14 cellular contexts compared by ENCODE assay signal in the genomic region with DNA sequence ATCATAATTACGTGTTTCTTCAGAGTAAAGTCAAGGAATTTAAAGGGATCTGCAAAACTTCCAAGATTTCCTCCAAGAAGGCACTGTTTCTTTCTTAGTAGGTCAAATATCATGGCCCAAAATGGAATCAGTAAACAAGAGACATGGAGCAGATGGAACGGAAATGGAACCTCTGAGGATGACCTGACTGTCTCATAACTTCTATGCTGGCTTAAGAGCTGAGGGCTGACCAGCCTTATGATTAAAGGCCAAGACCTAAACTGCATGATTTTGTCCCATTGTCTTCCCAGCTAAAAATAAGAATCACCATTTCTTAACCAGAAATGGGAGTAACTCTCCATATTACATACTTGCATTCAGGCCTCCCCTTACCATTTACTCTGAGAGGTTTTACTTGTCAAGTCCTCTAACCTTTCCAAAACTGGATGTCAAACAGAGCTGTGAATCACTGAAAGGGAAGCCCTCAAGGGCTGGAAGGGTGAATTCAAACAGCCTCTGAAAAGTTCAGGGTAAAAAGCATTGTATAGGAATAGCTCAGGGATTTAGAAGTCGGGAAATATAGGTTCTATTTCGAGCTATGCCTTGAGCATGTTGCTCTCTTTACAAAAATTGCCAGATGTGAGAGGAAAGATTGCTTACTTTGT.
"Had no signal": no experiment of that assay in that cellular context is flagged by ENCODE, and none has a peak within 500 bp of the region (broad histone marks: within the 10 kb centered on the region; RNA-seq: fewer than 3 reads in every experiment).

No MANE protein-coding gene starts in this region.

- H3K27ac Mint-ChIP-seq: activated naive CD4-positive, alpha-beta T cell treated with anti-CD3 and anti-CD28 coated beads, Interleukin-2, amount 50 U/mL, for 72 hours; neural progenitor cell; stimulated activated naive B cell treated with anti-CD40 and anti-IgM and Interleukin-4, amounts not matched to agents 10 μg/mL and 1 μg/mL and 100 μg/mL, for 72 hours; WTC11 had no signal

- H3K36me3 ChIP-seq: adrenal gland, ascending aorta, brain microvascular endothelial cell, neural progenitor cell, transverse colon had no signal

- H3K4me3 ChIP-seq: adrenal gland, ascending aorta, neural progenitor cell, transverse colon had no signal

- H3K27me3 ChIP-seq: adrenal gland, ascending aorta, brain microvascular endothelial cell, neural progenitor cell, transverse colon had no signal

- H3K9me3 Mint-ChIP-seq: neural progenitor cell, WTC11 had no signal

- H3K27ac ChIP-seq: ascending aorta, brain microvascular endothelial cell, neural progenitor cell had no signal

- ATAC-seq: activated naive CD4-positive, alpha-beta T cell treated with anti-CD3 and anti-CD28 coated beads, Interleukin-2, amount 50 U/mL, for 72 hours; stimulated activated naive B cell treated with anti-CD40 and anti-IgM and Interleukin-4, amounts not matched to agents 10 μg/mL and 1 μg/mL and 100 μg/mL, for 72 hours; WTC11 had no signal

- H3K4me1 ChIP-seq: ascending aorta had no signal

- H3K4me3 Mint-ChIP-seq: central memory CD8-positive, alpha-beta T cell; neural progenitor cell; stimulated activated naive B cell treated with anti-CD40 and anti-IgM and Interleukin-4, amounts not matched to agents 10 μg/mL and 1 μg/mL and 100 μg/mL, for 72 hours; WTC11 had no signal

- H3K27me3 Mint-ChIP-seq: central memory CD8-positive, alpha-beta T cell; stimulated activated naive B cell treated with anti-CD40 and anti-IgM and Interleukin-4, amounts not matched to agents 10 μg/mL and 1 μg/mL and 100 μg/mL, for 72 hours had no signal

- H3K9me3 ChIP-seq: ascending aorta, transverse colon had no signal

- H3K4me1 Mint-ChIP-seq: central memory CD8-positive, alpha-beta T cell; neural progenitor cell; stimulated activated naive B cell treated with anti-CD40 and anti-IgM and Interleukin-4, amounts not matched to agents 10 μg/mL and 1 μg/mL and 100 μg/mL, for 72 hours had no signal

- DNase-seq: activated gamma-delta T cell treated with Interleukin-2 at 50 U/mL for 16 hours; activated T-cell treated with anti-CD3 and anti-CD28 coated beads, Interleukin-2, amount 50 U/mL, for 1 hour; adrenal gland; brain microvascular endothelial cell; stimulated activated CD4-positive, alpha-beta T cell treated with anti-CD3 and anti-CD28 coated beads, Interleukin-2, amount 100 ng/mL, for 48 hours; stimulated activated CD8-positive, alpha-beta memory T cell treated with anti-CD3 and anti-CD28 coated beads, Interleukin-4, amount 100 ng/mL, for 48 hours; stimulated activated naive B cell treated with anti-CD40 and anti-IgM and Interleukin-4, amounts not matched to agents 10 μg/mL and 1 μg/mL and 100 μg/mL, for 72 hours; T-helper 9 cell; transverse colon had no signal

- H3K36me3 Mint-ChIP-seq: activated naive CD4-positive, alpha-beta T cell treated with anti-CD3 and anti-CD28 coated beads, Interleukin-2, amount 50 U/mL, for 72 hours; neural progenitor cell; stimulated activated naive B cell treated with anti-CD40 and anti-IgM and Interleukin-4, amounts not matched to agents 10 μg/mL and 1 μg/mL and 100 μg/mL, for 72 hours; WTC11 had no signal
